20 cellular contexts compared by ENCODE assay signal in the genomic region with DNA sequence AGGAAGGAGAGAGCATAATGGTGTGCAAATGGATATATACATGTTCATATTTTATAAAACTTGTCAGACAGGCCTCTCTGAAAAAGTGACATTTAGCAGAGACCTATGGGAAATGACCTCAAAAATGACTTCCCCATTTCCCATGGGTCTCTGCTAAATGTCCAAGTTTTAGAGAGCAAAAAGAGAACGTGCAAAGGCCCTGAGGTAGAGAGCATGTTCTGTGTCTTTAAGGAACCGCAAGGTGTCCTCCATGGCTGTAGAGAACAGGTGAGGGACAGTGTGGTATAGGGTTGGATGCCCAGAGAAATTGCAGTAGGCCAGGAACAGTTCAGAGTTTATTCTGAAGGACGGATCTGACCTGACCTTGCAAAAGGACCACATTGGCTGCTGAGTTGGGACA.
DNase-seq lines count a peak whose midpoint lies in the region; ATAC-seq and TF ChIP-seq lines count a peak whose summit lies in the region.
"Had no signal": no experiment of that assay in that cellular context is flagged by ENCODE, and none has a peak within 500 bp of the region (broad histone marks: within the 10 kb centered on the region; RNA-seq: fewer than 3 reads in every experiment).

No MANE protein-coding gene starts in this region.

- no peak for TF ChIP-seq CTCF in HEK293 (tag by site-specific recombination; IDR thresholded peaks at IDR 0.05)
- TF ChIP-seq CTCF in WERI-Rb-1 (IDR thresholded peaks at IDR 0.05; ENCODE audit: low read depth, low read length): no peak
- TF ChIP-seq CTCF in chondrocyte (IDR thresholded peaks at IDR 0.05): no peak
- no peak for TF ChIP-seq CTCF in glutamatergic neuron (IDR thresholded peaks at IDR 0.05; ENCODE audit: partially characterized antibody, unreplicated experiment)
- TF ChIP-seq CTCF in left ventricle myocardium inferior (IDR thresholded peaks at IDR 0.05; ENCODE audit: borderline replicate concordance): no peak

- H3K36me3 ChIP-seq in HEK293 (ENCODE audit: control insufficient read depth in 2 of 2, insufficient read depth in 1 of 2, low read length in 2 of 2) (no peaks in the 10 kb centered on the region), WERI-Rb-1 (no peaks in the 10 kb centered on the region), left ventricle myocardium inferior (no peaks in the 10 kb centered on the region)
- H3K36me3 ChIP-seq: BE2C had no signal

- H3K27ac ChIP-seq in HEK293 (ENCODE audit: extremely low read depth, low read depth, low read length): no peak overlapping the region
- H3K27ac ChIP-seq in WERI-Rb-1: peak overlapping the region; percentile 77
- H3K27ac ChIP-seq in left ventricle myocardium inferior (replicated peaks): no peak overlapping the region
- H3K27ac ChIP-seq: BLaER1 had no signal

- H3K27me3 ChIP-seq in WERI-Rb-1 (ENCODE audit: insufficient read depth, low read depth, severe bottlenecking) (no peaks in the 10 kb centered on the region), left ventricle myocardium inferior (ENCODE audit: low read depth) (no peaks in the 10 kb centered on the region)
- H3K27me3 ChIP-seq: BE2C, BLaER1 had no signal

- H3K4me3 Mint-ChIP-seq in chondrocyte (ENCODE audit: unreplicated experiment): no peak overlapping the region
- no peak overlapping the region for H3K4me3 Mint-ChIP-seq in glutamatergic neuron (ENCODE audit: unreplicated experiment)
- H3K4me3 Mint-ChIP-seq: CD14-positive monocyte; CD4-positive, alpha-beta memory T cell; CD4-positive, CD25-positive, alpha-beta regulatory T cell; CD8-positive, alpha-beta memory T cell had no signal

- H3K4me1 Mint-ChIP-seq in chondrocyte (ENCODE audit: low read depth): peaks cover 65% of the 10 kb centered on the region
- H3K4me1 Mint-ChIP-seq in glutamatergic neuron (ENCODE audit: low read depth, unreplicated experiment): peaks cover 38% of the 10 kb centered on the region
- H3K4me1 Mint-ChIP-seq: CD14-positive monocyte; CD4-positive, alpha-beta memory T cell; CD4-positive, CD25-positive, alpha-beta regulatory T cell; CD8-positive, alpha-beta memory T cell had no signal

- intact Hi-C loops in posterior cingulate gyrus (cut with DNase I): no loop called here
- intact Hi-C loops in left ventricle myocardium inferior (cut with micrococcal nuclease): no loop called here

- CTCF ChIA-PET in HEK293 (lab: Yijun Ruan, JAX): no interaction called here

- H3K9me3 ChIP-seq in HEK293 (ENCODE audit: control insufficient read depth, insufficient read depth, low read depth, low read length): no peaks in the 10 kb centered on the region
- H3K9me3 ChIP-seq in WERI-Rb-1 (ENCODE audit: severe bottlenecking): no peaks in the 10 kb centered on the region
- no peaks in the 10 kb centered on the region for H3K9me3 ChIP-seq in left ventricle myocardium inferior (replicated peaks)
- H3K9me3 ChIP-seq: BLaER1 had no signal

- H3K9me3 Mint-ChIP-seq in chondrocyte (ENCODE audit: low read depth): no peaks in the 10 kb centered on the region
- peaks cover 25% of the 10 kb centered on the region for H3K9me3 Mint-ChIP-seq in glutamatergic neuron (ENCODE audit: unreplicated experiment)
- H3K9me3 Mint-ChIP-seq: CD8-positive, alpha-beta memory T cell had no signal

- no peak overlapping the region for H3K4me3 ChIP-seq in HEK293 (ENCODE audit: low read depth, low read length)
- no peak overlapping the region for H3K4me3 ChIP-seq in WERI-Rb-1 (ENCODE audit: low read depth, low read length)
- no peak overlapping the region for H3K4me3 ChIP-seq in left ventricle myocardium inferior
- H3K4me3 ChIP-seq: BLaER1 had no signal

- POLR2A ChIA-PET in HEK293 (lab: Yijun Ruan, JAX): no interaction called here

- H3K27ac Mint-ChIP-seq in chondrocyte (ENCODE audit: unreplicated experiment): peak overlapping the region; percentile 59
- H3K27ac Mint-ChIP-seq in glutamatergic neuron (ENCODE audit: unreplicated experiment): peak overlapping the region; percentile 85
- H3K27ac Mint-ChIP-seq: CD14-positive monocyte; CD4-positive, alpha-beta memory T cell; CD4-positive, CD25-positive, alpha-beta regulatory T cell; CD8-positive, alpha-beta memory T cell had no signal

- H3K36me3 Mint-ChIP-seq in chondrocyte (ENCODE audit: low read depth) (peaks cover 4% of the 10 kb centered on the region), glutamatergic neuron (ENCODE audit: unreplicated experiment) (no peaks in the 10 kb centered on the region)
- H3K36me3 Mint-ChIP-seq: CD14-positive monocyte; CD4-positive, alpha-beta memory T cell; CD4-positive, CD25-positive, alpha-beta regulatory T cell; CD8-positive, alpha-beta memory T cell had no signal

- ATAC-seq in GM19467 (IDR thresholded peaks at IDR 0.05; ENCODE audit: unreplicated experiment): no peak

- DNase-seq in WERI-Rb-1: no peak
- no peak for DNase-seq in chondrocyte (ENCODE audit: low spot score)
- no peak for DNase-seq in glutamatergic neuron
- DNase-seq in NCI-H187 (lab: John Stamatoyannopoulos, UW): no peak
- DNase-seq in posterior cingulate gyrus: no peak
- DNase-seq in left ventricle myocardium inferior: no peak
- DNase-seq: 8988T; ACHN; C1 segment of cervical spinal cord; CD4-positive, alpha-beta memory T cell; CD4-positive, CD25-positive, alpha-beta regulatory T cell; CD8-positive, alpha-beta memory T cell; COR-L47; DMS79 treated with DMSO at 0.1 percent for 48 hours; GF-D8 had no signal

- H3K27me3 Mint-ChIP-seq in chondrocyte (ENCODE audit: low read depth): no peaks in the 10 kb centered on the region
- peaks cover 14% of the 10 kb centered on the region for H3K27me3 Mint-ChIP-seq in glutamatergic neuron (ENCODE audit: unreplicated experiment)

- H3K4me1 ChIP-seq in HEK293 (ENCODE audit: control insufficient read depth, insufficient read depth, low read length) (peaks cover under 1% of the 10 kb centered on the region), left ventricle myocardium inferior (no peaks in the 10 kb centered on the region)

TF ChIP-seq in HEK293, 187 proteins besides CTCF, POLR2A, EP300 and RAD21:
- no peak for TF ChIP-seq PRDM1 (tag by site-specific recombination; IDR thresholded peaks at IDR 0.05)
- peak; percentile 87 for TF ChIP-seq ZNF623 (tag by site-specific recombination; IDR thresholded peaks at IDR 0.05)
